ENCODE assay signal across 28 cellular contexts in genomic region chr3:141070229-141070628, GRCh38. TPM values are rescaled to one million over a fixed set of nuclear protein-coding genes. Genes with fewer than 3 reads are reported as not detected.
"Had no signal": no experiment of that assay in that cellular context is flagged by ENCODE, and none has a peak within 500 bp of the region (broad histone marks: within the 10 kb centered on the region; RNA-seq: fewer than 3 reads in every experiment).

No MANE protein-coding gene starts in this region.

- H3K27ac Mint-ChIP-seq: activated B cell treated with CpG ODN at 0.5 μM for 24 hours; activated CD4-positive, alpha-beta T cell treated with anti-CD3 and anti-CD28 coated beads, Interleukin-2, amount 10 ng/mL, durations not matched to agents 24 days and 14 days; activated CD8-positive, alpha-beta memory T cell treated with anti-CD3 and anti-CD28 coated beads, Interleukin-2, amount 10 ng/mL, durations not matched to agents 7 days and 5 days; activated naive CD4-positive, alpha-beta T cell treated with anti-CD3 and anti-CD28 coated beads, Interleukin-2, amount 50 U/mL, for 24 hours; activated T-cell treated with anti-CD3 and anti-CD28 coated beads, Interleukin-2, amount 50 U/mL, for 24 hours; activated T-helper 1 cell treated with anti-CD3 and anti-CD28 coated beads, Interleukin-12 subunit alpha, Interleukin-12 subunit beta, Interleukin-2, Interleukin-4 antibody, amounts not matched to agents 30 ng/mL and 10 ng/mL and 1 ng/mL, durations not matched to agents 14 hours and 24 hours and 36 hours; T-cell had no signal

- H3K4me3 Mint-ChIP-seq: activated B cell treated with CpG ODN at 0.5 μM for 24 hours; activated CD4-positive, alpha-beta T cell treated with anti-CD3 and anti-CD28 coated beads, Interleukin-2, amount 10 ng/mL, durations not matched to agents 24 days and 14 days; activated CD8-positive, alpha-beta memory T cell treated with anti-CD3 and anti-CD28 coated beads, Interleukin-2, amount 10 ng/mL, durations not matched to agents 7 days and 5 days; activated naive CD4-positive, alpha-beta T cell treated with anti-CD3 and anti-CD28 coated beads, Interleukin-2, amount 50 U/mL, for 24 hours; activated T-cell treated with anti-CD3 and anti-CD28 coated beads, Interleukin-2, amount 50 U/mL, for 24 hours; activated T-helper 1 cell treated with anti-CD3 and anti-CD28 coated beads, Interleukin-12 subunit alpha, Interleukin-12 subunit beta, Interleukin-2, Interleukin-4 antibody, amounts not matched to agents 30 ng/mL and 10 ng/mL and 1 ng/mL, durations not matched to agents 14 hours and 24 hours and 36 hours; central memory CD8-positive, alpha-beta T cell; T-cell had no signal

- H3K4me3 ChIP-seq: ascending aorta, body of pancreas, SK-N-MC had no signal

- H3K9me3 ChIP-seq: ascending aorta, body of pancreas had no signal

- H3K27me3 ChIP-seq: ascending aorta, body of pancreas had no signal

- H3K9me3 Mint-ChIP-seq: activated B cell treated with CpG ODN at 0.5 μM for 24 hours; activated CD4-positive, alpha-beta T cell treated with anti-CD3 and anti-CD28 coated beads, Interleukin-2, amount 10 ng/mL, durations not matched to agents 24 days and 14 days; activated naive CD4-positive, alpha-beta T cell treated with anti-CD3 and anti-CD28 coated beads, Interleukin-2, amount 50 U/mL, for 24 hours; activated T-cell treated with anti-CD3 and anti-CD28 coated beads, Interleukin-2, amount 50 U/mL, for 24 hours; activated T-helper 1 cell treated with anti-CD3 and anti-CD28 coated beads, Interleukin-12 subunit alpha, Interleukin-12 subunit beta, Interleukin-2, Interleukin-4 antibody, amounts not matched to agents 30 ng/mL and 10 ng/mL and 1 ng/mL, durations not matched to agents 14 hours and 24 hours and 36 hours; central memory CD8-positive, alpha-beta T cell; T-cell had no signal

- H3K27me3 Mint-ChIP-seq: activated CD4-positive, alpha-beta T cell treated with anti-CD3 and anti-CD28 coated beads, Interleukin-2, amount 10 ng/mL, durations not matched to agents 24 days and 14 days; activated CD8-positive, alpha-beta memory T cell treated with anti-CD3 and anti-CD28 coated beads, Interleukin-2, amount 10 ng/mL, durations not matched to agents 7 days and 5 days; activated naive CD4-positive, alpha-beta T cell treated with anti-CD3 and anti-CD28 coated beads, Interleukin-2, amount 50 U/mL, for 24 hours; activated T-cell treated with anti-CD3 and anti-CD28 coated beads, Interleukin-2, amount 50 U/mL, for 24 hours; central memory CD8-positive, alpha-beta T cell; T-cell had no signal

- H3K27ac ChIP-seq: ascending aorta, body of pancreas, SK-N-MC had no signal

- ATAC-seq: activated CD8-positive, alpha-beta memory T cell treated with anti-CD3 and anti-CD28 coated beads, Interleukin-2, amount 10 ng/mL, durations not matched to agents 7 days and 5 days; body of pancreas; Right ventricle myocardium inferior; T-cell had no signal

- H3K4me1 Mint-ChIP-seq: activated B cell treated with CpG ODN at 0.5 μM for 24 hours; activated CD4-positive, alpha-beta T cell treated with anti-CD3 and anti-CD28 coated beads, Interleukin-2, amount 10 ng/mL, durations not matched to agents 24 days and 14 days; activated CD8-positive, alpha-beta memory T cell treated with anti-CD3 and anti-CD28 coated beads, Interleukin-2, amount 10 ng/mL, durations not matched to agents 7 days and 5 days; activated naive CD4-positive, alpha-beta T cell treated with anti-CD3 and anti-CD28 coated beads, Interleukin-2, amount 50 U/mL, for 24 hours; central memory CD8-positive, alpha-beta T cell; T-cell had no signal

- DNase-seq: activated B cell treated with CpG ODN at 0.5 μM for 24 hours; activated CD4-positive, alpha-beta T cell treated with anti-CD3 and anti-CD28 coated beads for 1 hour; activated CD4-positive, alpha-beta T cell treated with anti-CD3 and anti-CD28 coated beads, Interleukin-2, amount 10 ng/mL, durations not matched to agents 24 days and 14 days; activated CD4-positive, alpha-beta T cell treated with anti-CD3 and anti-CD28 coated beads, Interleukin-2, amount 50 U/mL, for 48 hours; activated CD8-positive, alpha-beta memory T cell treated with anti-CD3 and anti-CD28 coated beads, Interleukin-2, amount 10 ng/mL, durations not matched to agents 7 days and 5 days; activated effector memory CD4-positive, alpha-beta T cell treated with Interleukin-2 at 50 U/mL for 16 hours; activated naive CD4-positive, alpha-beta T cell; activated T-cell treated with anti-CD3 and anti-CD28 coated beads, Interleukin-2, amount 50 U/mL, for 24 hours; NCI-H1092; NCI-H1417; NCI-H2029; NCI-H2107; NCI-H2171 treated with DMSO at 0.1 percent for 48 hours; NCI-H226; NCI-H526; NCI-H774; RPMI8226; T-cell; T-helper 2 cell; T1000 had no signal

- H3K36me3 Mint-ChIP-seq: activated CD8-positive, alpha-beta memory T cell treated with anti-CD3 and anti-CD28 coated beads, Interleukin-2, amount 10 ng/mL, durations not matched to agents 7 days and 5 days; activated naive CD4-positive, alpha-beta T cell treated with anti-CD3 and anti-CD28 coated beads, Interleukin-2, amount 50 U/mL, for 24 hours; T-cell had no signal

- H3K36me3 ChIP-seq: ascending aorta had no signal

- H3K4me1 ChIP-seq: ascending aorta had no signal

RNA-seq across cellular contexts. Expression of gene SPSB4, which starts 19.1 kb away (rescaled TPM):
- total RNA-seq: activated B cell treated with CpG ODN at 0.5 μM for 24 hours; activated CD4-positive, alpha-beta T cell treated with anti-CD3 and anti-CD28 coated beads, Interleukin-2, amount 10 ng/mL, durations not matched to agents 24 days and 14 days; activated T-helper 1 cell treated with anti-CD3 and anti-CD28 coated beads, Interleukin-12 subunit alpha, Interleukin-12 subunit beta, Interleukin-2, Interleukin-4 antibody, amounts not matched to agents 30 ng/mL and 10 ng/mL and 1 ng/mL, durations not matched to agents 14 hours and 24 hours and 36 hours; ascending aorta; OCI-LY7; T-cell had no signal
